In the genomic region with DNA sequence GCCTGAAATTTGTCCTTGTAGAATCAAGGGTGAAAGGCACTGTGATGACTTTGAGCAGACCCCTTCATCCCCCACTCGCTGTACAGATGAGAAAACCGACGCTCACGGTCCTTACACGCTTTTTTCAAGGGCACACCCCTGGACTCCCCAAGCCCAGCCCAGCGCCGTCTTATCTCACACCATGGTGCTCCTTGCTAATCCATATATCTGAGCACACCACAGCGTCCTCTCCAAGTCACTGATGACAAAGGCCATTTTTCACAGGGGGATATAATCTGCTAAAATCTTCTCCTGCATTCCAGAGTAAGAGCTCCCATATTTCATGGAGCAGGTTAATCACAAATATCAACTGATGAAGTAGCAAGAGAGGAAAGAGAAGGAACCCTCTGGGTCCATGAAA, we compare ENCODE assay signal across 27 cellular contexts.
"Had no signal": no experiment of that assay in that cellular context is flagged by ENCODE, and none has a peak within 500 bp of the region (broad histone marks: within the 10 kb centered on the region; RNA-seq: fewer than 3 reads in every experiment).

No MANE protein-coding gene starts in this region.

- H3K79me2 ChIP-seq: hepatocyte had no signal

- H3K9me3 Mint-ChIP-seq: stimulated activated memory B cell treated with anti-CD40 and anti-IgM and Interleukin-4, amounts not matched to agents 10 μg/mL and 1 μg/mL and 100 μg/mL, for 72 hours had no signal

- H3K4me3 Mint-ChIP-seq: stimulated activated memory B cell treated with anti-CD40 and anti-IgM and Interleukin-4, amounts not matched to agents 10 μg/mL and 1 μg/mL and 100 μg/mL, for 72 hours had no signal

- FAIRE-seq: small intestine had no signal

- H3K9me3 ChIP-seq: mucosa of descending colon, ovary, prostate gland, sigmoid colon, uterus had no signal

- H3K27ac Mint-ChIP-seq: naive thymus-derived CD4-positive, alpha-beta T cell; nephron progenitor cell; stimulated activated memory B cell treated with anti-CD40 and anti-IgM and Interleukin-4, amounts not matched to agents 10 μg/mL and 1 μg/mL and 100 μg/mL, for 72 hours; stimulated activated naive CD8-positive, alpha-beta T cell treated with anti-CD3 and anti-CD28 coated beads, Interleukin-15, amount 100 ng/mL, for 72 hours had no signal

- H3K27me3 ChIP-seq: hepatocyte, ovary, sigmoid colon, uterus had no signal

- H3K27ac ChIP-seq: heart right ventricle, hepatocyte, left ventricle myocardium inferior, ovary, prostate gland, sigmoid colon, tibial nerve, uterus had no signal

- ATAC-seq: heart right ventricle; mucosa of descending colon; naive thymus-derived CD4-positive, alpha-beta T cell; right cardiac atrium; stimulated activated memory B cell treated with anti-CD40 and anti-IgM and Interleukin-4, amounts not matched to agents 10 μg/mL and 1 μg/mL and 100 μg/mL, for 72 hours; stimulated activated naive CD8-positive, alpha-beta T cell treated with anti-CD3 and anti-CD28 coated beads, Interleukin-15, amount 100 ng/mL, for 72 hours had no signal

- H3K4me3 ChIP-seq: heart right ventricle, hepatocyte, left ventricle myocardium inferior, lung, mucosa of descending colon, ovary, prostate gland, sigmoid colon, tibial nerve, uterus had no signal

- H2AFZ ChIP-seq: hepatocyte had no signal

- H3K4me2 ChIP-seq: hepatocyte had no signal

- DNase-seq: heart right ventricle; islet precursor cell; left ventricle myocardium inferior; mesendoderm; midbrain; mucosa of descending colon; naive thymus-derived CD4-positive, alpha-beta T cell; ovary; retina; right cardiac atrium; sigmoid colon; small intestine; stimulated activated CD4-positive, alpha-beta T cell treated with anti-CD3 and anti-CD28 coated beads, Interleukin-1b, Interleukin-23, amount 100 ng/mL, for 48 hours; stimulated activated CD4-positive, alpha-beta T cell treated with anti-CD3 and anti-CD28 coated beads, Interleukin-2, amount 100 ng/mL, for 48 hours; stimulated activated CD4-positive, alpha-beta T cell treated with anti-CD3 and anti-CD28 coated beads, Interleukin-4, amount 100 ng/mL, for 4 hours; stimulated activated CD8-positive, alpha-beta memory T cell treated with anti-CD3 and anti-CD28 coated beads, Interleukin-4, amount 100 ng/mL, for 48 hours; stimulated activated naive CD4-positive, alpha-beta T cell treated with Interleukin-2 at 50 U/mL for 16 hours; stimulated activated naive CD8-positive, alpha-beta T cell treated with anti-CD3 and anti-CD28 coated beads, Interleukin-15, amount 100 ng/mL, for 72 hours; substantia nigra; uterus had no signal

- H3K36me3 Mint-ChIP-seq: naive thymus-derived CD4-positive, alpha-beta T cell; stimulated activated memory B cell treated with anti-CD40 and anti-IgM and Interleukin-4, amounts not matched to agents 10 μg/mL and 1 μg/mL and 100 μg/mL, for 72 hours; type B pancreatic cell had no signal

- H3K27me3 Mint-ChIP-seq: stimulated activated naive CD8-positive, alpha-beta T cell treated with anti-CD3 and anti-CD28 coated beads, Interleukin-15, amount 100 ng/mL, for 72 hours had no signal

- H3K36me3 ChIP-seq: heart right ventricle, left ventricle myocardium inferior, ovary, prostate gland, sigmoid colon, tibial nerve, uterus had no signal

- H3K4me1 ChIP-seq: prostate gland, uterus had no signal
